In genomic region chr19:35716985-35717664, GRCh38 we compare ENCODE assay signal across 7 cellular contexts. TPM values are rescaled to one million over a fixed set of nuclear protein-coding genes. Genes with fewer than 3 reads are reported as not detected.
DNase-seq lines count a peak whose midpoint lies in the region; ATAC-seq lines count a peak whose summit lies in the region.

No MANE protein-coding gene starts in this region.

- H3K9me3 ChIP-seq in skeletal muscle satellite cell (replicated peaks; ENCODE audit: low read length), result no peaks in the 10 kb centered on the region

- peak; percentile 67 for ATAC-seq in GM18511 (IDR thresholded peaks at IDR 0.05; ENCODE audit: unreplicated experiment)
- ATAC-seq in HG02970 (IDR thresholded peaks at IDR 0.05; ENCODE audit: low FRiP score, unreplicated experiment), result peak; percentile 49

- H3K4me1 ChIP-seq in skeletal muscle satellite cell (ENCODE audit: control insufficient read depth, insufficient read depth, low read length), result peaks cover 23% of the 10 kb centered on the region

- H3K4me3 ChIP-seq in iPS-11a (ENCODE audit: low read depth, low read length) (peak overlapping the region; percentile 62), skeletal muscle satellite cell (ENCODE audit: low read length) (peak overlapping the region; percentile 99)

- H3K4me2 ChIP-seq in skeletal muscle satellite cell (ENCODE audit: low read length), result peak overlapping the region; percentile 99

- DNase-seq in NCI-H2029 treated with DMSO at 0.1 percent for 48 hours (lab: John Stamatoyannopoulos, UW) (peak; percentile 84), UCSD-AML1 (lab: John Stamatoyannopoulos, UW; ENCODE audit: unreplicated experiment) (peak; percentile 84), brain pericyte (ENCODE audit: low read depth, low spot score) (peak; percentile 91)

- peak overlapping the region; percentile 86 for H3K9ac ChIP-seq in skeletal muscle satellite cell (ENCODE audit: low read depth, low read length)

- no peaks in the 10 kb centered on the region for H3K27me3 ChIP-seq in skeletal muscle satellite cell (ENCODE audit: control insufficient read depth, insufficient read depth, low read length)

- peaks cover 16% of the 10 kb centered on the region for H3K36me3 ChIP-seq in skeletal muscle satellite cell (ENCODE audit: insufficient read depth, low read length)

RNA-seq across cellular contexts. Expression of gene KMT2B, which starts 0.7 kb away (rescaled TPM):
- total RNA-seq in skeletal muscle satellite cell (2012; rRNA removed), result 4.8 and 6.1 TPM in 2 replicates

RNA-seq across cellular contexts. Expression of gene ZBTB32, which starts 12.8 kb away (rescaled TPM):
- total RNA-seq in skeletal muscle satellite cell (2012; rRNA removed), result not detected in 2 replicates

RNA-seq across cellular contexts. Expression of gene IGFLR1, which starts 25.1 kb away (rescaled TPM):
- 0.51 and 0.66 TPM in 2 replicates for total RNA-seq in skeletal muscle satellite cell (2012; rRNA removed)

RNA-seq across cellular contexts. Expression of gene U2AF1L4, which starts 28.1 kb away (rescaled TPM):
- total RNA-seq in skeletal muscle satellite cell (2012; rRNA removed), result 2.4 and 9.1 TPM in 2 replicates

RNA-seq across cellular contexts. Expression of gene PSENEN, which starts 28.3 kb away (rescaled TPM):
- total RNA-seq in skeletal muscle satellite cell (2012; rRNA removed), result 9.9 and 19.4 TPM in 2 replicates

Comparison
In these comparisons a context has a peak if more than half of its experiments do, and no peak if none do; other contexts are left out.
1. Peak in every context shown above with its lines: DNase-seq, ATAC-seq and H3K4me3 ChIP-seq.